ENCODE assay signal across 10 cellular contexts in genomic region chr13:49530452-49530851, GRCh38. TPM values are rescaled to one million over a fixed set of nuclear protein-coding genes. Genes with fewer than 3 reads are reported as not detected.
DNase-seq lines count a peak whose midpoint lies in the region; ATAC-seq and TF ChIP-seq lines count a peak whose summit lies in the region.
"Had no signal": no experiment of that assay in that cellular context is flagged by ENCODE, and none has a peak within 500 bp of the region (broad histone marks: within the 10 kb centered on the region; RNA-seq: fewer than 3 reads in every experiment).

No MANE protein-coding gene starts in this region.

- H3K36me3 ChIP-seq in GM06990 (ENCODE audit: control insufficient read depth, insufficient read depth, low read length) (peaks cover 3% of the 10 kb centered on the region), left lung (peaks cover 0 to 44% of the 10 kb centered on the region in 2 donors)

- no peaks in the 10 kb centered on the region for H3K27me3 ChIP-seq in GM06990 (replicated peaks; ENCODE audit: control insufficient read depth, insufficient read depth, low read length)
- no peaks in the 10 kb centered on the region for H3K27me3 ChIP-seq in left lung
- H3K27me3 ChIP-seq: SJCRH30 had no signal

- ATAC-seq in GM21360 (IDR thresholded peaks at IDR 0.05; ENCODE audit: unreplicated experiment) (peak; percentile 54), left lung (peak; percentile 23), GM18867 (IDR thresholded peaks at IDR 0.05; ENCODE audit: unreplicated experiment) (no peak), GM18502 (IDR thresholded peaks at IDR 0.05; ENCODE audit: poor library complexity, unreplicated experiment) (no peak)

- no peak for TF ChIP-seq CTCF in GM06990 (IDR thresholded peaks at IDR 0.05; ENCODE audit: insufficient read depth, low read length, poor library complexity, severe bottlenecking)
- TF ChIP-seq CTCF in left lung (IDR thresholded peaks at IDR 0.05): no peak

- H3K9me3 ChIP-seq in left lung: no peaks in the 10 kb centered on the region
- H3K9me3 ChIP-seq: SJCRH30 had no signal

- H3K4me1 ChIP-seq in left lung: peaks cover 0 to 6% of the 10 kb centered on the region in 2 donors
- H3K4me1 ChIP-seq: SJCRH30 had no signal

- no peak overlapping the region for H3K27ac ChIP-seq in left lung
- H3K27ac ChIP-seq: SJCRH30 had no signal

- intact Hi-C loops in left lung (cut with DNase I): no loop called here

- H3K4me3 ChIP-seq in GM06990 (replicated peaks; ENCODE audit: low read depth, low read length) (no peak overlapping the region), left lung (no peak overlapping the region)
- H3K4me3 ChIP-seq: SJCRH30 had no signal

- peak; percentile 47 for DNase-seq in GM06990 (ENCODE audit: extremely low read depth, insufficient read length)
- DNase-seq in MV-4-11 (lab: John Stamatoyannopoulos, UW): peak; percentile 83
- no peak for DNase-seq in left lung
- DNase-seq in AML-193 (lab: John Stamatoyannopoulos, UW): no peak
- DNase-seq in NCI-H446 (lab: John Stamatoyannopoulos, UW): no peak
- DNase-seq: NCI-H2029 treated with DMSO at 0.1 percent for 48 hours, SJCRH30 had no signal

RNA-seq across cellular contexts. Expression of gene PHF11, which starts 34.7 kb away (rescaled TPM):
- 10 to 100 TPM; 42.9 to 55.5 TPM for total RNA-seq in left lung
- total RNA-seq: SJCRH30 had no signal

RNA-seq across cellular contexts. Expression of gene RCBTB1, which starts 54.9 kb away (rescaled TPM):
- 10 to 100 TPM; 24.1 to 25.4 TPM for total RNA-seq in left lung

Comparison
In these comparisons a context has a peak if more than half of its experiments do, and no peak if none do; other contexts are left out.
1. DNase-seq: peak in GM06990 (single experiment) and MV-4-11 (single experiment); none in left lung (0 of 2), AML-193 (0 of 2) and NCI-H446 (0 of 2).
2. ATAC-seq: peak in GM21360 (single experiment) and left lung (single experiment); none in GM18867 (single experiment) and GM18502 (single experiment).